Comparison of ENCODE assay signal across 16 cellular contexts in genomic region chr16:27441998-27442397, GRCh38. TPM values are rescaled to one million over a fixed set of nuclear protein-coding genes. Genes with fewer than 3 reads are reported as not detected.
A peak's percentile ranks its signal among the peaks of the same experiment; 100 is the strongest.
DNase-seq lines count a peak whose midpoint lies in the region; ATAC-seq, FAIRE-seq and TF ChIP-seq lines count a peak whose summit lies in the region.
"Had no signal": no experiment of that assay in that cellular context is flagged by ENCODE, and none has a peak within 500 bp of the region (broad histone marks: within the 10 kb centered on the region; RNA-seq: fewer than 3 reads in every experiment).

No MANE protein-coding gene starts in this region.

- no peak overlapping the region for H3K4me3 Mint-ChIP-seq in CD4-positive, alpha-beta T cell

- intact Hi-C loops in CD4-positive, alpha-beta T cell (cut with DNase I, micrococcal nuclease): loop anchor here in 1 of 2 experiments (2.0 kb wide), 1 partner anchor 15 kb away; no protein-coding TSS in a partner anchor
- intact Hi-C loops in sigmoid colon (cut with DNase I): no loop called here

- WGBS in sigmoid colon, 2 donors: 93 to 94% methylated on average over 8 of the region's 8 CpGs

- H3K27ac Mint-ChIP-seq in CD4-positive, alpha-beta T cell: peak overlapping the region; percentile 24

- H3K27ac ChIP-seq in CD4-positive, alpha-beta T cell (ENCODE audit: low read depth, low read length): no peak overlapping the region
- H3K27ac ChIP-seq in coronary artery (no peak overlapping the region), sigmoid colon (no peak overlapping the region)
- H3K27ac ChIP-seq: SK-N-MC had no signal

- H3K36me3 Mint-ChIP-seq in CD4-positive, alpha-beta T cell (ENCODE audit: low read depth): peaks cover 96% of the 10 kb centered on the region

- no peaks in the 10 kb centered on the region for H3K27me3 Mint-ChIP-seq in CD4-positive, alpha-beta T cell
- H3K27me3 Mint-ChIP-seq: CD4-positive, CD25-positive, alpha-beta regulatory T cell had no signal

- no peak for TF ChIP-seq CTCF in CD4-positive, alpha-beta T cell (IDR thresholded peaks at IDR 0.05)
- no peak for TF ChIP-seq CTCF in coronary artery (IDR thresholded peaks at IDR 0.05)
- TF ChIP-seq CTCF in sigmoid colon (IDR thresholded peaks at IDR 0.05): no peak

- DNase-seq in CD4-positive, alpha-beta T cell: no peak
- DNase-seq in GM12892 (ENCODE audit: insufficient read length) (no peak), coronary artery (ENCODE audit: low spot score) (peak; percentile 14), sigmoid colon (peak; percentile 12), dermis blood vessel endothelial cell (no peak), NCI-H187 treated with DMSO at 0.1 percent for 48 hours (lab: John Stamatoyannopoulos, UW) (no peak)
- DNase-seq: Calu3; CD4-positive, CD25-positive, alpha-beta regulatory T cell; DMS53; KG1; NCI-H1417 treated with DMSO at 0.1 percent for 48 hours; NCI-H2081; NCI-H524 had no signal

- ATAC-seq in CD4-positive, alpha-beta T cell (ENCODE audit: poor library complexity): no peak
- no peak for ATAC-seq in HG03521 (IDR thresholded peaks at IDR 0.05; ENCODE audit: unreplicated experiment)
- ATAC-seq: HCT116 had no signal

- no peaks in the 10 kb centered on the region for H3K9me3 Mint-ChIP-seq in CD4-positive, alpha-beta T cell

- H3K4me3 ChIP-seq in coronary artery: no peak overlapping the region
- H3K4me3 ChIP-seq in sigmoid colon: no peak overlapping the region
- H3K4me3 ChIP-seq: SK-N-MC had no signal

- peak; percentile 24 for FAIRE-seq in GM12892 (lab: Jason Lieb, UNC)

- TF ChIP-seq POLR2A in GM12892 (IDR thresholded peaks at IDR 0.05; ENCODE audit: low read depth, low read length) (peak; percentile 39; the same call in 1 of the 2 replicates), sigmoid colon (IDR thresholded peaks at IDR 0.05) (no peak)

- TF ChIP-seq EP300 in sigmoid colon (IDR thresholded peaks at IDR 0.05): no peak

- CTCF ChIA-PET in CD4-positive, alpha-beta T cell (lab: Charles Lee): no interaction called here

- no peaks in the 10 kb centered on the region for H3K36me3 ChIP-seq in sigmoid colon

- peaks cover 14% of the 10 kb centered on the region for H3K9me3 ChIP-seq in CD4-positive, alpha-beta T cell (ENCODE audit: control insufficient read depth, low read length)
- peaks cover 0 to 14% (median 6%) of the 10 kb centered on the region in 4 donors for H3K9me3 ChIP-seq in sigmoid colon

- no peaks in the 10 kb centered on the region for H3K27me3 ChIP-seq in CD4-positive, alpha-beta T cell (ENCODE audit: control insufficient read depth, insufficient read depth, low read length)
- H3K27me3 ChIP-seq in sigmoid colon: peaks cover 0 to 4% (median 0%) of the 10 kb centered on the region in 3 donors

- no peaks in the 10 kb centered on the region for H3K4me1 ChIP-seq in sigmoid colon

- H3K4me1 Mint-ChIP-seq in CD4-positive, alpha-beta T cell (ENCODE audit: low read depth): peaks cover 27% of the 10 kb centered on the region

- POLR2A ChIA-PET in CD4-positive, alpha-beta T cell (lab: Charles Lee): interaction anchor here (1.3 kb wide), 1 partner anchor 63 kb away, joined by 4 read pairs; no protein-coding TSS in a partner anchor

RNA-seq across cellular contexts. Expression of gene IL21R, which starts 40.0 kb away (rescaled TPM):
- total RNA-seq in CD4-positive, alpha-beta T cell: 10 to 100 TPM; 34.5 to 34.8 TPM
- polyA plus RNA-seq in GM12892 (2012; ENCODE audit: missing spikeins): 31.5 TPM
- under 1 TPM in 2 of 4 donors, not detected in 2; 0.27 to 0.28 TPM for total RNA-seq in sigmoid colon
- 1 to 10 TPM in 1 of 3 donors, under 1 TPM in 2; under 0.01 to 7.9 (median 0.23) TPM for polyA plus RNA-seq in sigmoid colon
- total RNA-seq in dermis blood vessel endothelial cell: under 0.01 and 0.14 TPM in 2 replicates
- total RNA-seq: Calu3 had no signal

Comparison
In these comparisons a context has a peak if more than half of its experiments do, and no peak if none do; other contexts are left out.
1. DNase-seq: peak in coronary artery (single experiment) and sigmoid colon (single experiment); none in CD4-positive, alpha-beta T cell (0 of 10), GM12892 (single experiment), dermis blood vessel endothelial cell (single experiment) and NCI-H187 treated with DMSO at 0.1 percent for 48 hours (single experiment).
2. RNA of gene IL21R, which starts 40.0 kb away (total RNA-seq): 34.5 to 34.8 TPM in CD4-positive, alpha-beta T cell; 0.27 to 0.28 TPM in sigmoid colon and under 0.01 to 0.14 TPM in dermis blood vessel endothelial cell; every median in the first group is over 10 times any median in the second.